In the genomic region with DNA sequence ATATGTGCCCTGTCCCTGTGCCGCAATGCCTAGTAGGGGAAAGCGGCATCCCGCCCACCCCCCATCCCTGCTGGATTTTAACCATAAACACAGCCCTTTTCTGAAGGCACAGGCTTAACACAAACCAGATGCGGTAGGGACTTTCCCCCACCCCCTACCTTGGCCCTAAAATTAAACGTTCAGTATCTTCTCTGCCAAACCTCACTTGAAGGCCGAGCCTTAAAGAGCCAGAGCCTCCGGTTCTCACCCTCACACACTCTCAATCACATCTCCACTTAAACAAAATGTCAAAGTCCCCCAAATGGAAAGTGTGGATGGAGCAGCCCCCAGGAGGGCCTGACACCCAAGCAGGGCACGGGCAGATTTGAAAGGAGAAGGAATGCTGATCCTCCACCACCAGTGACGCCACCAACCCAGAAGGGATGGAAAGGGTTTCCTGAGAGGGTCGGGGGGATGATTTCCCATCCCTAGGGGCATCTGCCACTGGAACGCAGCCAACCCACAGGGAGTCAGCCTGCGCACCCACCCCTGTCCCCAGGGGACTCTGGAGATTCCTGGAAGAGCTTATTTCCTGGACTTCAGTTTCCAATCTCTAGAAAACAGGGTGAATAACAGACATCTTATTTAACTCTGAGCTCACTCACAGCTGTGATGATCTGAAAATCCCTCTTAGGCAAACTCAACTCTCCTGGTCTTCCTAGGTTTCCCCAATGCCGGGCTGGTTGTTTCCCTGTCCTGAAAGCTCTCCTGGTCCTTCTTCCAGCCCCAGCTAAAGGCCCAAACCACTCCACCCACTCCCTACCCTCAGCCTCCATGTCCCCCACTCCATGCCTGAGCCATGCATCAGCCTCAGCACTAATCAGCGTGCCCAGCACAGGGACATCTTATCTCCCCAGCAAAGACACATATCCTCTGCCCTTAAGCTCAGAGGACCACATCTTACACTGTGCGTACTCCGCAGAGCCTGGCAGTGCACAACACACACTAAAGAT, we compare ENCODE assay signal across 9 cellular contexts. TPM values are rescaled to one million over a fixed set of nuclear protein-coding genes. Genes with fewer than 3 reads are reported as not detected.
DNase-seq lines count a peak whose midpoint lies in the region; ATAC-seq and TF ChIP-seq lines count a peak whose summit lies in the region.
"Had no signal": no experiment of that assay in that cellular context is flagged by ENCODE, and none has a peak within 500 bp of the region (broad histone marks: within the 10 kb centered on the region; RNA-seq: fewer than 3 reads in every experiment).

No MANE protein-coding gene starts in this region.

- H3K27me3 ChIP-seq in brain microvascular endothelial cell (replicated peaks) (no peaks in the 10 kb centered on the region), lower lobe of right lung (ENCODE audit: low read depth) (no peaks in the 10 kb centered on the region)

- H3K4me3 ChIP-seq in brain microvascular endothelial cell (ENCODE audit: low read depth, low read length) (peak overlapping the region; percentile 5), lower lobe of right lung (peak overlapping the region; percentile 0)

- no peaks in the 10 kb centered on the region for H3K9me3 ChIP-seq in lower lobe of right lung

- in situ Hi-C loops in brain microvascular endothelial cell (cut with HindIII; ENCODE audit: low pct_ligation_motif_present, low sequenced_read_pairs) = no loop called here

- H3K27ac Mint-ChIP-seq in activated CD4-positive, alpha-beta T cell treated with anti-CD3 and anti-CD28 coated beads for 36 hours = peak overlapping the region; percentile 66
- no peak overlapping the region for H3K27ac Mint-ChIP-seq in activated CD4-positive, alpha-beta T cell treated with anti-CD3 and anti-CD28 coated beads, Interleukin-2, amount 10 ng/mL, durations not matched to agents 7 days and 5 days
- peak overlapping the region; percentile 45 for H3K27ac Mint-ChIP-seq in type B pancreatic cell

- peak overlapping the region; percentile 93 for H3K27ac ChIP-seq in brain microvascular endothelial cell
- H3K27ac ChIP-seq in lower lobe of right lung = peak overlapping the region; percentile 60

- no peaks in the 10 kb centered on the region for H3K27me3 Mint-ChIP-seq in activated CD4-positive, alpha-beta T cell treated with anti-CD3 and anti-CD28 coated beads for 36 hours
- no peaks in the 10 kb centered on the region for H3K27me3 Mint-ChIP-seq in activated CD4-positive, alpha-beta T cell treated with anti-CD3 and anti-CD28 coated beads, Interleukin-2, amount 10 ng/mL, durations not matched to agents 7 days and 5 days
- H3K27me3 Mint-ChIP-seq in type B pancreatic cell = no peaks in the 10 kb centered on the region

- H3K36me3 Mint-ChIP-seq in activated CD4-positive, alpha-beta T cell treated with anti-CD3 and anti-CD28 coated beads for 36 hours (ENCODE audit: low read depth) = peaks cover 6% of the 10 kb centered on the region
- H3K36me3 Mint-ChIP-seq in activated CD4-positive, alpha-beta T cell treated with anti-CD3 and anti-CD28 coated beads, Interleukin-2, amount 10 ng/mL, durations not matched to agents 7 days and 5 days (ENCODE audit: low read depth) = no peaks in the 10 kb centered on the region
- H3K36me3 Mint-ChIP-seq in type B pancreatic cell = peaks cover 13% of the 10 kb centered on the region

- TF ChIP-seq CTCF in brain microvascular endothelial cell (IDR thresholded peaks at IDR 0.05; ENCODE audit: low read depth, low read length, missing control alignments) = no peak
- TF ChIP-seq CTCF in lower lobe of right lung (IDR thresholded peaks at IDR 0.05) = no peak
- no peak for TF ChIP-seq CTCF in type B pancreatic cell (conservative IDR thresholded peaks at IDR 0.05)

- peak; percentile 42 for DNase-seq in activated CD4-positive, alpha-beta T cell treated with anti-CD3 and anti-CD28 coated beads for 36 hours
- no peak for DNase-seq in activated CD4-positive, alpha-beta T cell treated with anti-CD3 and anti-CD28 coated beads, Interleukin-2, amount 10 ng/mL, durations not matched to agents 7 days and 5 days
- DNase-seq in brain microvascular endothelial cell = no peak
- DNase-seq in lower lobe of right lung = no peak
- DNase-seq in type B pancreatic cell (ENCODE audit: extremely low spot score, unreplicated experiment) = no peak
- no peak for DNase-seq in NCI-H1417 (lab: John Stamatoyannopoulos, UW)
- no peak for DNase-seq in stimulated activated CD8-positive, alpha-beta memory T cell treated with anti-CD3 and anti-CD28 coated beads, Interleukin-4, amount 100 ng/mL, for 48 hours
- DNase-seq: NCI-H2081 treated with DMSO at 0.1 percent for 48 hours had no signal

- ATAC-seq in activated CD4-positive, alpha-beta T cell treated with anti-CD3 and anti-CD28 coated beads for 36 hours = peak; percentile 60
- ATAC-seq in lower lobe of right lung (peak; percentile 9 to 25), GM21528 (IDR thresholded peaks at IDR 0.05; ENCODE audit: low FRiP score, unreplicated experiment) (no peak)

- POLR2A ChIA-PET in activated CD4-positive, alpha-beta T cell treated with anti-CD3 and anti-CD28 coated beads for 36 hours (lab: Charles Lee) = interaction anchor here (0.9 kb wide), 1 partner anchor 10 kb away, joined by 3 read pairs; no protein-coding TSS in a partner anchor
- POLR2A ChIA-PET in activated CD4-positive, alpha-beta T cell treated with anti-CD3 and anti-CD28 coated beads, Interleukin-2, amount 10 ng/mL, durations not matched to agents 7 days and 5 days (lab: Charles Lee) = no interaction called here

- H3K9me3 Mint-ChIP-seq in activated CD4-positive, alpha-beta T cell treated with anti-CD3 and anti-CD28 coated beads for 36 hours (ENCODE audit: low read depth) = no peaks in the 10 kb centered on the region
- no peaks in the 10 kb centered on the region for H3K9me3 Mint-ChIP-seq in activated CD4-positive, alpha-beta T cell treated with anti-CD3 and anti-CD28 coated beads, Interleukin-2, amount 10 ng/mL, durations not matched to agents 7 days and 5 days
- no peaks in the 10 kb centered on the region for H3K9me3 Mint-ChIP-seq in type B pancreatic cell

- H3K36me3 ChIP-seq in brain microvascular endothelial cell (replicated peaks) (peaks cover 34% of the 10 kb centered on the region), lower lobe of right lung (no peaks in the 10 kb centered on the region)

- peaks cover 96% of the 10 kb centered on the region for H3K4me1 ChIP-seq in lower lobe of right lung

- peak overlapping the region; percentile 16 for H3K4me3 Mint-ChIP-seq in activated CD4-positive, alpha-beta T cell treated with anti-CD3 and anti-CD28 coated beads for 36 hours
- no peak overlapping the region for H3K4me3 Mint-ChIP-seq in activated CD4-positive, alpha-beta T cell treated with anti-CD3 and anti-CD28 coated beads, Interleukin-2, amount 10 ng/mL, durations not matched to agents 7 days and 5 days
- peak overlapping the region; percentile 68 for H3K4me3 Mint-ChIP-seq in type B pancreatic cell

- intact Hi-C loops in activated CD4-positive, alpha-beta T cell treated with anti-CD3 and anti-CD28 coated beads for 36 hours (cut with DNase I, micrococcal nuclease) = no loop called here
- intact Hi-C loops in lower lobe of right lung (cut with DNase I) = no loop called here

- CTCF ChIA-PET in activated CD4-positive, alpha-beta T cell treated with anti-CD3 and anti-CD28 coated beads for 36 hours (lab: Charles Lee) = interaction anchor here (0.5 to 0.8 kb wide), 2 partner anchors 8 to 25 kb away, joined by 3 read pairs; no protein-coding TSS in a partner anchor
- CTCF ChIA-PET in activated CD4-positive, alpha-beta T cell treated with anti-CD3 and anti-CD28 coated beads, Interleukin-2, amount 10 ng/mL, durations not matched to agents 7 days and 5 days (lab: Charles Lee) = interaction anchor here (1.3 kb wide), 1 partner anchor 13 kb away, joined by 5 read pairs; no protein-coding TSS in a partner anchor

- H3K4me1 Mint-ChIP-seq in activated CD4-positive, alpha-beta T cell treated with anti-CD3 and anti-CD28 coated beads for 36 hours = peaks cover 86% of the 10 kb centered on the region
- peaks cover 44% of the 10 kb centered on the region for H3K4me1 Mint-ChIP-seq in activated CD4-positive, alpha-beta T cell treated with anti-CD3 and anti-CD28 coated beads, Interleukin-2, amount 10 ng/mL, durations not matched to agents 7 days and 5 days
- peaks cover 72% of the 10 kb centered on the region for H3K4me1 Mint-ChIP-seq in type B pancreatic cell (ENCODE audit: unreplicated experiment)

RNA-seq across cellular contexts. Expression of gene ACTN1, which starts 26.3 kb away (rescaled TPM):
- 100 to 1,000 TPM in 1 of 2 experiments, 10 to 100 TPM in 1; 92.8 to 146 TPM for total RNA-seq in activated CD4-positive, alpha-beta T cell treated with anti-CD3 and anti-CD28 coated beads for 36 hours
- 10 to 100 TPM; 31.9 to 35.1 TPM for total RNA-seq in activated CD4-positive, alpha-beta T cell treated with anti-CD3 and anti-CD28 coated beads, Interleukin-2, amount 10 ng/mL, durations not matched to agents 7 days and 5 days
- total RNA-seq in lower lobe of right lung (124 TPM), type B pancreatic cell (ENCODE audit: low replicate concordance) (128 and 176 TPM in 2 replicates)
